Comparison of ENCODE assay signal across 18 cellular contexts in genomic region chr16:85628651-85629050, GRCh38. TPM values are rescaled to one million over a fixed set of nuclear protein-coding genes. Genes with fewer than 3 reads are reported as not detected.
A peak's percentile ranks its signal among the peaks of the same experiment; 100 is the strongest.
DNase-seq lines count a peak whose midpoint lies in the region; ATAC-seq, FAIRE-seq and TF ChIP-seq lines count a peak whose summit lies in the region.
"Had no signal": no experiment of that assay in that cellular context is flagged by ENCODE, and none has a peak within 500 bp of the region (broad histone marks: within the 10 kb centered on the region; RNA-seq: fewer than 3 reads in every experiment).

No MANE protein-coding gene starts in this region.

- H3K18ac ChIP-seq in H1 (ENCODE audit: extremely low read depth, low read length), result no peak overlapping the region

- no peak for TF ChIP-seq EP300 in H1 (IDR thresholded peaks at IDR 0.05; ENCODE audit: borderline replicate concordance in 1 of 2, low read depth in 2 of 2, low read length in 2 of 2)

- no peak overlapping the region for H2BK20ac ChIP-seq in H1 (ENCODE audit: low read length)

- H3K9ac ChIP-seq in H1 (replicated peaks in 1 of 4; ENCODE audit: extremely low read depth in 1 of 4, low read depth in 3 of 4, low read length in 3 of 4) (no peak overlapping the region), skeletal muscle tissue (ENCODE audit: low read depth in 1 of 3, low read length in 3 of 3) (peak overlapping the region; percentile 57 to 90 (median 89))
- H3K9ac ChIP-seq: SK-N-SH had no signal

- peaks cover 41% of the 10 kb centered on the region for H3K79me1 ChIP-seq in H1 (ENCODE audit: low read depth, low read length)

- H3K23ac ChIP-seq in H1 (ENCODE audit: insufficient read length), result no peak overlapping the region

- 95% methylated on average over 14 of the region's 14 CpGs; no CpG with 5 or more reads in 1 of the 2 experiments for WGBS in H1 (ENCODE audit: extremely low coverage in 1 of 2, insufficient coverage in 1 of 2, insufficient read length in 1 of 2, insufficient replicate concordance in 2 of 2, low coverage in 1 of 2, low lambda C conversion rate in 2 of 2, missing lambda C conversion rate in 1 of 2), 2 experiments

- no peak overlapping the region for H2BK12ac ChIP-seq in H1 (ENCODE audit: low read depth, low read length)

- peaks cover 60 to 70% of the 10 kb centered on the region in 2 experiments for H4K20me1 ChIP-seq in H1 (replicated peaks in 1 of 2; ENCODE audit: control insufficient read depth in 1 of 2, insufficient read depth in 2 of 2, low read length in 2 of 2)

- H3K4me2 ChIP-seq in H1 (ENCODE audit: insufficient read depth in 1 of 2, low read depth in 2 of 2, low read length in 2 of 2), result no peak overlapping the region
- H3K4me2 ChIP-seq: SK-N-SH had no signal

- CTCF ChIA-PET in H1 (lab: Charles Lee; ENCODE audit: partially characterized antibody), result interaction anchor here (0.6 to 7.2 kb wide), 14 partner anchors 8 to 281 kb away, joined by 3 to 93 read pairs (median 4); no protein-coding TSS in a partner anchor

- no peak overlapping the region for H2AFZ ChIP-seq in H1 (ENCODE audit: low read length)

- no peak overlapping the region for H2BK15ac ChIP-seq in H1 (ENCODE audit: low read length)

- no peak overlapping the region for H2BK5ac ChIP-seq in H1 (ENCODE audit: low read depth, low read length)

- H4K91ac ChIP-seq in H1 (replicated peaks; ENCODE audit: insufficient read length, low read length), result peak overlapping the region; percentile 26

- H3K56ac ChIP-seq in H1 (replicated peaks; ENCODE audit: insufficient read length, low read depth, low read length), result no peak overlapping the region

- TF ChIP-seq CTCF in left ventricle myocardium inferior (IDR thresholded peaks at IDR 0.05; ENCODE audit: borderline replicate concordance), result no peak
- peak; percentile 23 for TF ChIP-seq CTCF in NB4 (IDR thresholded peaks at IDR 0.05; ENCODE audit: low read depth, low read length)
- peak; percentile 28 to 58 (median 55); a peak in 3 of 4 replicates for TF ChIP-seq CTCF in H1 (IDR thresholded peaks at IDR 0.05; ENCODE audit: control extremely low read depth in 1 of 3, insufficient read depth in 1 of 3, low read depth in 1 of 3, low read length in 3 of 3)

- H2BK120ac ChIP-seq in H1 (replicated peaks; ENCODE audit: low read depth, low read length), result no peak overlapping the region

- H3K9me3 ChIP-seq in left ventricle myocardium inferior (replicated peaks) (peaks cover 8% of the 10 kb centered on the region), H1 (ENCODE audit: insufficient read depth in 2 of 2, low read depth in 1 of 2, low read length in 1 of 2) (peaks cover 9 to 10% of the 10 kb centered on the region in 2 experiments; a peak in 3 of 4 replicates), skeletal muscle tissue (ENCODE audit: control insufficient read depth in 3 of 3, low read length in 3 of 3) (peaks cover 0 to 4% (median 3%) of the 10 kb centered on the region in 3 donors)
- H3K9me3 ChIP-seq: SK-N-SH had no signal

- TF ChIP-seq RAD21 in H1 (IDR thresholded peaks at IDR 0.05 in 1 of 2, conservative IDR thresholded peaks at IDR 0.05 in 1 of 2; ENCODE audit: low read depth in 2 of 2, low read length in 2 of 2), result peak; percentile 32 to 50

- H3K27me3 ChIP-seq in left ventricle myocardium inferior (ENCODE audit: low read depth), result no peaks in the 10 kb centered on the region
- no peaks in the 10 kb centered on the region; a peak in 1 of 7 replicates for H3K27me3 ChIP-seq in H1 (replicated peaks in 1 of 4; ENCODE audit: control insufficient read depth in 3 of 4, extremely low read depth in 1 of 4, insufficient read depth in 3 of 4, low read length in 3 of 4)
- H3K27me3 ChIP-seq in skeletal muscle tissue (ENCODE audit: control insufficient read depth in 3 of 3, insufficient read depth in 3 of 3, low read length in 3 of 3), result no peaks in the 10 kb centered on the region
- H3K27me3 ChIP-seq: MG63 had no signal

- no peak overlapping the region for H4K8ac ChIP-seq in H1 (ENCODE audit: extremely low read depth, insufficient read depth, low read length)

- no peak overlapping the region for H3K14ac ChIP-seq in H1 (ENCODE audit: insufficient read length)

- no peak overlapping the region for H2AK5ac ChIP-seq in H1 (ENCODE audit: low read depth, low read length)

- H3K27ac ChIP-seq in left ventricle myocardium inferior (replicated peaks) (peak overlapping the region; percentile 87), H1 (ENCODE audit: low read depth, low read length) (no peak overlapping the region), skeletal muscle tissue (ENCODE audit: low read depth, low read length) (peak overlapping the region; percentile 94)

- intact Hi-C loops in left ventricle myocardium inferior (cut with micrococcal nuclease) (no loop called here), Right ventricle myocardium superior (cut with DNase I) (no loop called here)

- TF ChIP-seq POLR2A in NB4 (IDR thresholded peaks at IDR 0.05; ENCODE audit: extremely low read depth, insufficient read length) (no peak), H1 (IDR thresholded peaks at IDR 0.05; ENCODE audit: control extremely low read depth in 1 of 2, low read depth in 2 of 2, low read length in 2 of 2) (no peak)

- DNase-seq in left ventricle myocardium inferior (no peak), Right ventricle myocardium superior (no peak), NB4 (ENCODE audit: low read depth) (peak; percentile 41), H1 (ENCODE audit: low read depth in 1 of 2, low spot score in 2 of 2) (no peak), NCI-H345 (lab: John Stamatoyannopoulos, UW) (no peak), HPDE6-E6E7 (ENCODE audit: extremely low spot score) (no peak), NCI-H1694 (lab: John Stamatoyannopoulos, UW) (no peak)
- DNase-seq: activated CD4-positive, alpha-beta T cell treated with anti-CD3 and anti-CD28 coated beads, Interleukin-2, amount 50 U/mL, for 1 hour; activated T-cell treated with anti-CD3 and anti-CD28 coated beads, Interleukin-2, amount 50 U/mL, for 24 hours; foreskin fibroblast; MG63; naive B cell; NCI-H187; SK-N-SH had no signal

- peaks cover 30 to 96% of the 10 kb centered on the region in 2 experiments for H3K79me2 ChIP-seq in H1 (ENCODE audit: control insufficient read depth in 1 of 2, insufficient read depth in 2 of 2, low read length in 2 of 2)

- H3K4me3 ChIP-seq in left ventricle myocardium inferior (peak overlapping the region; percentile 54), NB4 (ENCODE audit: low read depth, low read length) (no peak overlapping the region), H1 (ENCODE audit: extremely low read depth in 1 of 4, insufficient read depth in 2 of 4, low read depth in 3 of 4, low read length in 4 of 4) (no peak overlapping the region), skeletal muscle tissue (ENCODE audit: low read length in 3 of 3) (peak overlapping the region in 2 of 3 donors; percentile 10 to 54)
- H3K4me3 ChIP-seq: HAP-1, lung, MG63 had no signal

- no peak for ATAC-seq in Right ventricle myocardium superior (ENCODE audit: poor library complexity)

- H3K4ac ChIP-seq in H1 (replicated peaks; ENCODE audit: insufficient read length, low read depth, low read length), result no peak overlapping the region

- H3K23me2 ChIP-seq in H1 (ENCODE audit: low read depth, low read length), result no peaks in the 10 kb centered on the region

- POLR2A ChIA-PET in H1 (lab: Charles Lee; ENCODE audit: partially characterized antibody), result interaction anchor here (1.3 kb wide), 1 partner anchor 13 kb away, joined by 3 read pairs; no protein-coding TSS in a partner anchor

- no peak for FAIRE-seq in H1 (lab: Jason Lieb, UNC)
- FAIRE-seq: colon had no signal

- H3K4me1 ChIP-seq in left ventricle myocardium inferior, result peaks cover 95% of the 10 kb centered on the region
- H3K4me1 ChIP-seq in H1 (replicated peaks in 1 of 4; ENCODE audit: control insufficient read depth in 3 of 4, insufficient read depth in 4 of 4, low read length in 3 of 4), result peaks cover 0 to 21% (median 12%) of the 10 kb centered on the region in 4 experiments; a peak in 6 of 7 replicates
- H3K4me1 ChIP-seq in skeletal muscle tissue (ENCODE audit: control insufficient read depth in 3 of 3, insufficient read depth in 3 of 3, low read length in 3 of 3), result peaks cover 25 to 74% (median 52%) of the 10 kb centered on the region in 3 donors
- H3K4me1 ChIP-seq: HAP-1 had no signal

- H4K5ac ChIP-seq in H1 (ENCODE audit: insufficient read length, low read depth, low read length), result no peak overlapping the region

- H3K36me3 ChIP-seq in left ventricle myocardium inferior (no peaks in the 10 kb centered on the region), H1 (ENCODE audit: control insufficient read depth in 2 of 4, insufficient read depth in 4 of 4, low read length in 3 of 4) (peaks cover 0 to 6% (median 2%) of the 10 kb centered on the region in 4 experiments; a peak in 3 of 8 replicates), skeletal muscle tissue (ENCODE audit: control insufficient read depth in 3 of 3, insufficient read depth in 3 of 3, low read length in 3 of 3) (no peaks in the 10 kb centered on the region)

TF ChIP-seq in H1, 55 proteins besides CTCF, POLR2A, EP300 and RAD21 (continues in another document):
- TF ChIP-seq TBP (IDR thresholded peaks at IDR 0.05; ENCODE audit: low read depth, low read length) (no peak), CBX8 (IDR thresholded peaks at IDR 0.05; ENCODE audit: borderline replicate concordance, low read depth, low read length) (no peak), CHD2 (IDR thresholded peaks at IDR 0.05; ENCODE audit: low read length) (no peak), MAFK (IDR thresholded peaks at IDR 0.05; ENCODE audit: low read depth, low read length) (no peak), SAP30 (IDR thresholded peaks at IDR 0.05; ENCODE audit: insufficient read depth, insufficient replicate concordance, low read length) (no peak), SUZ12 (IDR thresholded peaks at IDR 0.05; ENCODE audit: low read length) (no peak), USF2 (IDR thresholded peaks at IDR 0.05; ENCODE audit: low read length) (no peak)

RNA-seq across cellular contexts. Expression of gene GSE1, which starts 15.5 kb away (rescaled TPM):
- total RNA-seq in left ventricle myocardium inferior, result 34.2 TPM
- total RNA-seq in Right ventricle myocardium superior, result 30.3 TPM
- 65.6 and 66.2 TPM in 2 replicates for total RNA-seq in H1 (2021; fragmentation: NEBNext Ultra II Directional; extraction: Animal tissue kit (Norgen Biotek cat#: 25700))
- polyA plus RNA-seq in H1 (2011; rRNA removed), result 26.0 and 40.0 TPM in 2 replicates
- polyA plus RNA-seq in H1 (2011; cell fraction: cytosol; rRNA removed), result 26.5 TPM
- polyA plus RNA-seq in H1 (2011; cell fraction: nucleus; rRNA removed), result 123 TPM
- polyA plus RNA-seq in H1 (2012, experiment 1 of 2), result 42.4 to 51.0 TPM (median 44.8 TPM) in 4 replicates
- 18.4 TPM for polyA plus RNA-seq in H1 (2012, experiment 2 of 2)
- 30.0 TPM for polyA plus RNA-seq in H1 (2013, experiment 1 of 2)
- 30.1 TPM for polyA plus RNA-seq in H1 (2013, experiment 2 of 2)
- polyA minus RNA-seq in H1 (2011; rRNA and poly(A)+ RNA removed), result 35.8 and 37.6 TPM in 2 replicates
- polyA minus RNA-seq in H1 (2011; cell fraction: cytosol; rRNA and poly(A)+ RNA removed), result 76.6 TPM
- polyA minus RNA-seq in H1 (2011; cell fraction: nucleus; rRNA and poly(A)+ RNA removed), result 93.7 TPM
- total RNA-seq in skeletal muscle tissue, result 27.7 TPM

Comparison
In these comparisons a context has a peak if more than half of its experiments do, and no peak if none do; other contexts are left out.
1. H3K4me3 ChIP-seq: peak in left ventricle myocardium inferior (single experiment) and skeletal muscle tissue (2 of 3); none in NB4 (single experiment) and H1 (0 of 4).
2. H3K9ac ChIP-seq: peak in skeletal muscle tissue (3 of 3); none in H1 (0 of 4).